22 cellular contexts compared by ENCODE assay signal in the genomic region with DNA sequence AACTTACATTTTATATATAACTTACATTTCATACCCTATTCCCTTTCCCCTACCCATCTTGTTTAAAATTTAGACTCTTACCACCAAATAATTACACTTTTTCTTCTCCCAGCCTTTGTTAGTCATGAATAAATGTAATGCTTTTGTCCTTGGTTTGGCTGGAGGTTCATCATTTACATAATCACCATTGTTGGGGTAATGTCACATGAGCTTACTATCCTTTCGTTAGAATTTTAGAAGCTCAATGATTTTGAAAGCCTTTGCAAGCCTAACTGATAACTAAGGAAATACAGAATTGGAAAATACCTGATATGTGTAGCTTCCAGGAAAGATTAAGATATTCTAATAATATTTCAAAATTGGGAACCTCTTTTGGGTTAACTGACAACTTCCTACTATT.
"Had no signal": no experiment of that assay in that cellular context is flagged by ENCODE, and none has a peak within 500 bp of the region (broad histone marks: within the 10 kb centered on the region; RNA-seq: fewer than 3 reads in every experiment).

No MANE protein-coding gene starts in this region.

- H3K4me3 Mint-ChIP-seq: activated CD4-positive, alpha-beta T cell treated with anti-CD3 and anti-CD28 coated beads, Interleukin-2, amount 10 ng/mL, durations not matched to agents 7 days and 5 days; activated naive CD4-positive, alpha-beta T cell treated with anti-CD3 and anti-CD28 coated beads, Interleukin-2, amount 50 U/mL, for 24 hours; brain; naive thymus-derived CD8-positive, alpha-beta T cell; stimulated activated naive B cell treated with anti-CD40 and anti-IgM and Interleukin-4, amounts not matched to agents 10 μg/mL and 1 μg/mL and 100 μg/mL, for 72 hours had no signal

- H3K4me1 Mint-ChIP-seq: activated CD4-positive, alpha-beta T cell treated with anti-CD3 and anti-CD28 coated beads, Interleukin-2, amount 10 ng/mL, durations not matched to agents 7 days and 5 days; activated naive CD4-positive, alpha-beta T cell treated with anti-CD3 and anti-CD28 coated beads, Interleukin-2, amount 50 U/mL, for 24 hours; naive thymus-derived CD8-positive, alpha-beta T cell had no signal

- H3K27me3 Mint-ChIP-seq: activated CD4-positive, alpha-beta T cell treated with anti-CD3 and anti-CD28 coated beads, Interleukin-2, amount 10 ng/mL, durations not matched to agents 7 days and 5 days; activated naive CD4-positive, alpha-beta T cell treated with anti-CD3 and anti-CD28 coated beads, Interleukin-2, amount 50 U/mL, for 24 hours; naive thymus-derived CD8-positive, alpha-beta T cell; progenitor cell of endocrine pancreas; stimulated activated naive B cell treated with anti-CD40 and anti-IgM and Interleukin-4, amounts not matched to agents 10 μg/mL and 1 μg/mL and 100 μg/mL, for 72 hours had no signal

- H3K9me3 ChIP-seq: esophagus muscularis mucosa, gastroesophageal sphincter, left lung, upper lobe of left lung had no signal

- H3K27me3 ChIP-seq: esophagus muscularis mucosa, gastroesophageal sphincter, heart left ventricle, left lung, upper lobe of left lung had no signal

- DNase-seq: activated CD4-positive, alpha-beta T cell treated with anti-CD3 and anti-CD28 coated beads, Interleukin-2, amount 10 ng/mL, durations not matched to agents 7 days and 5 days; activated CD4-positive, CD25-positive, alpha-beta regulatory T cell treated with anti-CD3 and anti-CD28 coated beads, Interleukin-2, amount 50 U/mL, for 72 hours; activated gamma-delta T cell treated with Interleukin-2 at 50 U/mL for 16 hours; activated T-cell treated with anti-CD3 and anti-CD28 coated beads, Interleukin-2, amount 50 U/mL, for 1 hour; aorta; dermis blood vessel endothelial cell; effector memory CD4-positive, alpha-beta T cell; heart left ventricle; kidney; left lung; naive thymus-derived CD8-positive, alpha-beta T cell; stimulated activated CD4-positive, alpha-beta T cell treated with anti-CD3 and anti-CD28 coated beads, Interleukin-2, amount 100 ng/mL, for 48 hours; stimulated activated CD8-positive, alpha-beta memory T cell treated with anti-CD3 and anti-CD28 coated beads, Interleukin-4, amount 100 ng/mL, for 48 hours; stimulated activated naive B cell treated with anti-CD40 and anti-IgM and Interleukin-4, amounts not matched to agents 10 μg/mL and 1 μg/mL and 100 μg/mL, for 72 hours had no signal

- H3K4me3 ChIP-seq: esophagus muscularis mucosa, gastroesophageal sphincter, heart left ventricle, left lung, lung, upper lobe of left lung had no signal

- H3K36me3 ChIP-seq: esophagus muscularis mucosa, gastroesophageal sphincter, heart left ventricle, left lung, upper lobe of left lung had no signal

- H3K36me3 Mint-ChIP-seq: activated naive CD4-positive, alpha-beta T cell treated with anti-CD3 and anti-CD28 coated beads, Interleukin-2, amount 50 U/mL, for 24 hours; brain; naive thymus-derived CD8-positive, alpha-beta T cell; stimulated activated naive B cell treated with anti-CD40 and anti-IgM and Interleukin-4, amounts not matched to agents 10 μg/mL and 1 μg/mL and 100 μg/mL, for 72 hours had no signal

- ATAC-seq: gastroesophageal sphincter; heart left ventricle; left lung; naive thymus-derived CD8-positive, alpha-beta T cell; stimulated activated naive B cell treated with anti-CD40 and anti-IgM and Interleukin-4, amounts not matched to agents 10 μg/mL and 1 μg/mL and 100 μg/mL, for 72 hours had no signal

- H3K27ac ChIP-seq: left lung, upper lobe of left lung, VCaP had no signal

- H3K27ac Mint-ChIP-seq: activated CD4-positive, alpha-beta T cell treated with anti-CD3 and anti-CD28 coated beads, Interleukin-2, amount 10 ng/mL, durations not matched to agents 7 days and 5 days; activated naive CD4-positive, alpha-beta T cell treated with anti-CD3 and anti-CD28 coated beads, Interleukin-2, amount 50 U/mL, for 24 hours; brain; naive thymus-derived CD8-positive, alpha-beta T cell; progenitor cell of endocrine pancreas; stimulated activated naive B cell treated with anti-CD40 and anti-IgM and Interleukin-4, amounts not matched to agents 10 μg/mL and 1 μg/mL and 100 μg/mL, for 72 hours had no signal

- H3K9me3 Mint-ChIP-seq: activated CD4-positive, alpha-beta T cell treated with anti-CD3 and anti-CD28 coated beads, Interleukin-2, amount 10 ng/mL, durations not matched to agents 7 days and 5 days; activated naive CD4-positive, alpha-beta T cell treated with anti-CD3 and anti-CD28 coated beads, Interleukin-2, amount 50 U/mL, for 24 hours; brain; stimulated activated naive B cell treated with anti-CD40 and anti-IgM and Interleukin-4, amounts not matched to agents 10 μg/mL and 1 μg/mL and 100 μg/mL, for 72 hours had no signal
